1 cellular context compared by ENCODE assay signal in the genomic region with DNA sequence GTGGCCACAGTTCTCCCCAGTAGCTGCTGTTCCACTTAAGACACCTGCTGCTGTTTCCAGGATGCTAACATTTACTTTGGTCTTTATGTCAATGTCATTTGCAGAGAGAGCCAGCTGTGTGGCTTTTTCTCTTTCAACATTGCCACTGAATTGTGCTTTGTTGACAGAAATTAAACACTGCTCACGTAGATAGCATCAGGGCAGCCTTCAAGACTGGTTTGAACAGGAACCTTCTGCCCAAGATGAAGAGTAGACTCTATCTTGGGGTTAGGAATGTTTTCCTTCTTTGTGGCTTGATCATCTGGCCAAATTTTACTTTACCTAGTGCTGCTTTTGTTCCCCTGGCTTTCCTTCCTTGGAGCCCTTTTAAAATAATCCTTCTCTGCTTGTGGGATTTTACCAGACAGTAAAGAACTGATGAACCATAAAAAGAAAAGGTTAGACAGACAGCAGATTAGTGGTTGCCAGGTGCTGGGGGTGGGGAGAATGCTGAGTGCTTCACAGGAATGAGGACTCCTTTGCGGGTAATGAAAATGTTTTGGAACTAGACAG.
TF ChIP-seq lines count a peak whose summit lies in the region.

No MANE protein-coding gene starts in this region.

TF ChIP-seq in HepG2, 621 proteins besides CTCF, POLR2A, EP300 and RAD21 (continued from another document and continues in another):
- TF ChIP-seq MBNL3 (CRISPR knock-in tag; conservative IDR thresholded peaks at IDR 0.05) (no peak), BCL3 (CRISPR knock-in tag; IDR thresholded peaks at IDR 0.05) (no peak), SCMH1 (CRISPR knock-in tag; IDR thresholded peaks at IDR 0.05; ENCODE audit: borderline replicate concordance) (no peak), SRSF4 (IDR thresholded peaks at IDR 0.05; ENCODE audit: low read depth, low read length, poor library complexity, severe bottlenecking) (no peak), PITX1 (CRISPR knock-in tag; IDR thresholded peaks at IDR 0.05) (0 out of 2 replicates have a peak, but pooled peaks have one; percentile 46), PAXIP1 (CRISPR knock-in tag; conservative IDR thresholded peaks at IDR 0.05) (peak; percentile 75), GPBP1L1 (CRISPR knock-in tag; IDR thresholded peaks at IDR 0.05) (no peak), ZNF30 (CRISPR knock-in tag; IDR thresholded peaks at IDR 0.05) (no peak), ZNF614 (CRISPR knock-in tag; IDR thresholded peaks at IDR 0.05; ENCODE audit: borderline replicate concordance) (no peak), HCFC1 (IDR thresholded peaks at IDR 0.05; ENCODE audit: low read depth, low read length) (no peak), ELF3 (CRISPR knock-in tag; IDR thresholded peaks at IDR 0.05) (no peak), GATA4 (IDR thresholded peaks at IDR 0.05; ENCODE audit: borderline replicate concordance, low read depth) (0 out of 2 replicates have a peak, but pooled peaks have one; percentile 48), ZNF552 (CRISPR knock-in tag; IDR thresholded peaks at IDR 0.05; ENCODE audit: borderline replicate concordance) (no peak), SRSF1 (optimal IDR thresholded peaks at IDR 0.05; ENCODE audit: low read depth, low read length) (no peak), ZNF589 (CRISPR knock-in tag; conservative IDR thresholded peaks at IDR 0.05) (no peak), ZNF382 (CRISPR knock-in tag; IDR thresholded peaks at IDR 0.05; ENCODE audit: borderline replicate concordance) (no peak), FOXA3 (CRISPR knock-in tag; IDR thresholded peaks at IDR 0.05) (peak; percentile 88), SIX1 (CRISPR knock-in tag; IDR thresholded peaks at IDR 0.05; ENCODE audit: borderline replicate concordance) (peak; percentile 51; the same call in 1 of the 2 replicates), ZGPAT (CRISPR knock-in tag; IDR thresholded peaks at IDR 0.05) (peak; percentile 40; the same call in 1 of the 2 replicates), NFE2L1 (CRISPR knock-in tag; IDR thresholded peaks at IDR 0.05; ENCODE audit: borderline replicate concordance) (no peak), MTF1 (CRISPR knock-in tag; IDR thresholded peaks at IDR 0.05) (no peak)
- TF ChIP-seq, protein P1, sequence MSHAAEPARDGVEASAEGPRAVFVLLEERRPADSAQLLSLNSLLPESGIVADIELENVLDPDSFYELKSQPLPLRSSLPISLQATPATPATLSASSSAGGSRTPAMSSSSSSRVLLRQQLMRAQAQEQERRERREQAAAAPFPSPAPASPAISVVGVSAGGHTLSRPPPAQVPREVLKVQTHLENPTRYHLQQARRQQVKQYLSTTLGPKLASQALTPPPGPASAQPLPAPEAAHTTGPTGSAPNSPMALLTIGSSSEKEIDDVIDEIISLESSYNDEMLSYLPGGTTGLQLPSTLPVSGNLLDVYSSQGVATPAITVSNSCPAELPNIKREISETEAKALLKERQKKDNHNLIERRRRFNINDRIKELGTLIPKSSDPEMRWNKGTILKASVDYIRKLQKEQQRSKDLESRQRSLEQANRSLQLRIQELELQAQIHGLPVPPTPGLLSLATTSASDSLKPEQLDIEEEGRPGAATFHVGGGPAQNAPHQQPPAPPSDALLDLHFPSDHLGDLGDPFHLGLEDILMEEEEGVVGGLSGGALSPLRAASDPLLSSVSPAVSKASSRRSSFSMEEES (CRISPR knock-in tag; IDR thresholded peaks at IDR 0.05), result no peak
- TF ChIP-seq, protein P2, sequence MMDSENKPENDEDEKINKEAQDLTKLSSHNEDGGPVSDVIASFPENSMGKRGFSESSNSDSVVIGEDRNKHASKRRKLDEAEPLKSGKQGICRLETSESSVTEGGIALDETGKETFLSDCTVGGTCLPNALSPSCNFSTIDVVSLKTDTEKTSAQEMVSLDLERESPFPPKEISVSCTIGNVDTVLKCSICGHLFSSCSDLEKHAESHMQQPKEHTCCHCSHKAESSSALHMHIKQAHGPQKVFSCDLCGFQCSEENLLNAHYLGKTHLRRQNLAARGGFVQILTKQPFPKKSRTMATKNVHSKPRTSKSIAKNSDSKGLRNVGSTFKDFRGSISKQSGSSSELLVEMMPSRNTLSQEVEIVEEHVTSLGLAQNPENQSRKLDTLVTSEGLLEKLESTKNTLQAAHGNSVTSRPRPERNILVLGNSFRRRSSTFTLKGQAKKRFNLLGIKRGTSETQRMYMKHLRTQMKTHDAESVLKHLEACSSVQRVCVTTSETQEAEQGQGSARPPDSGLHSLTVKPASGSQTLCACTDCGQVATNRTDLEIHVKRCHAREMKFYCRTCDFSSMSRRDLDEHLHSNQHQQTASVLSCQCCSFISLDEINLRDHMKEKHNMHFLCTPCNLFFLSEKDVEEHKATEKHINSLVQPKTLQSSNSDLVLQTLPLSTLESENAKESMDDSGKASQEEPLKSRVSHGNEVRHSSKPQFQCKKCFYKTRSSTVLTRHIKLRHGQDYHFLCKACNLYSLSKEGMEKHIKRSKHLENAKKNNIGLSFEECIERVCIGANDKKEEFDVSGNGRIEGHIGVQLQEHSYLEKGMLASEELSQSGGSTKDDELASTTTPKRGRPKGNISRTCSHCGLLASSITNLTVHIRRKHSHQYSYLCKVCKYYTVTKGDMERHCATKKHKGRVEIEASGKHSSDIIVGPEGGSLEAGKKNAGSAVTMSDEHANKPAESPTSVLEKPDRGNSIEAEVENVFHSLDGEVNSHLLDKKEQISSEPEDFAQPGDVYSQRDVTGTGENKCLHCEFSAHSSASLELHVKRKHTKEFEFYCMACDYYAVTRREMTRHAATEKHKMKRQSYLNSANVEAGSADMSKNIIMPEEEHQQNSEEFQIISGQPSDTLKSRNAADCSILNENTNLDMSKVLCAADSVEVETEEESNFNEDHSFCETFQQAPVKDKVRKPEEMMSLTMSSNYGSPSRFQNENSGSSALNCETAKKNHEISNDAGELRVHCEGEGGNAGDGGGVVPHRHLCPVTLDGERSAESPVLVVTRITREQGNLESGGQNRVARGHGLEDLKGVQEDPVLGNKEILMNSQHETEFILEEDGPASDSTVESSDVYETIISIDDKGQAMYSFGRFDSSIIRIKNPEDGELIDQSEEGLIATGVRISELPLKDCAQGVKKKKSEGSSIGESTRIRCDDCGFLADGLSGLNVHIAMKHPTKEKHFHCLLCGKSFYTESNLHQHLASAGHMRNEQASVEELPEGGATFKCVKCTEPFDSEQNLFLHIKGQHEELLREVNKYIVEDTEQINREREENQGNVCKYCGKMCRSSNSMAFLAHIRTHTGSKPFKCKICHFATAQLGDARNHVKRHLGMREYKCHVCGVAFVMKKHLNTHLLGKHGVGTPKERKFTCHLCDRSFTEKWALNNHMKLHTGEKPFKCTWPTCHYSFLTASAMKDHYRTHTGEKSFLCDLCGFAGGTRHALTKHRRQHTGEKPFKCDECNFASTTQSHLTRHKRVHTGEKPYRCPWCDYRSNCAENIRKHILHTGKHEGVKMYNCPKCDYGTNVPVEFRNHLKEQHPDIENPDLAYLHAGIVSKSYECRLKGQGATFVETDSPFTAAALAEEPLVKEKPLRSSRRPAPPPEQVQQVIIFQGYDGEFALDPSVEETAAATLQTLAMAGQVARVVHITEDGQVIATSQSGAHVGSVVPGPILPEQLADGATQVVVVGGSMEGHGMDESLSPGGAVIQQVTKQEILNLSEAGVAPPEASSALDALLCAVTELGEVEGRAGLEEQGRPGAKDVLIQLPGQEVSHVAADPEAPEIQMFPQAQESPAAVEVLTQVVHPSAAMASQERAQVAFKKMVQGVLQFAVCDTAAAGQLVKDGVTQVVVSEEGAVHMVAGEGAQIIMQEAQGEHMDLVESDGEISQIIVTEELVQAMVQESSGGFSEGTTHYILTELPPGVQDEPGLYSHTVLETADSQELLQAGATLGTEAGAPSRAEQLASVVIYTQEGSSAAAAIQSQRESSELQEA (CRISPR knock-in tag; IDR thresholded peaks at IDR 0.05; ENCODE audit: not compliant biosample characterization), result no peak
- TF ChIP-seq, protein P3, sequence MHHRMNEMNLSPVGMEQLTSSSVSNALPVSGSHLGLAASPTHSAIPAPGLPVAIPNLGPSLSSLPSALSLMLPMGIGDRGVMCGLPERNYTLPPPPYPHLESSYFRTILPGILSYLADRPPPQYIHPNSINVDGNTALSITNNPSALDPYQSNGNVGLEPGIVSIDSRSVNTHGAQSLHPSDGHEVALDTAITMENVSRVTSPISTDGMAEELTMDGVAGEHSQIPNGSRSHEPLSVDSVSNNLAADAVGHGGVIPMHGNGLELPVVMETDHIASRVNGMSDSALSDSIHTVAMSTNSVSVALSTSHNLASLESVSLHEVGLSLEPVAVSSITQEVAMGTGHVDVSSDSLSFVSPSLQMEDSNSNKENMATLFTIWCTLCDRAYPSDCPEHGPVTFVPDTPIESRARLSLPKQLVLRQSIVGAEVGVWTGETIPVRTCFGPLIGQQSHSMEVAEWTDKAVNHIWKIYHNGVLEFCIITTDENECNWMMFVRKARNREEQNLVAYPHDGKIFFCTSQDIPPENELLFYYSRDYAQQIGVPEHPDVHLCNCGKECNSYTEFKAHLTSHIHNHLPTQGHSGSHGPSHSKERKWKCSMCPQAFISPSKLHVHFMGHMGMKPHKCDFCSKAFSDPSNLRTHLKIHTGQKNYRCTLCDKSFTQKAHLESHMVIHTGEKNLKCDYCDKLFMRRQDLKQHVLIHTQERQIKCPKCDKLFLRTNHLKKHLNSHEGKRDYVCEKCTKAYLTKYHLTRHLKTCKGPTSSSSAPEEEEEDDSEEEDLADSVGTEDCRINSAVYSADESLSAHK (CRISPR knock-in tag; IDR thresholded peaks at IDR 0.05; ENCODE audit: borderline replicate concordance), result no peak
- TF ChIP-seq, protein P4, sequence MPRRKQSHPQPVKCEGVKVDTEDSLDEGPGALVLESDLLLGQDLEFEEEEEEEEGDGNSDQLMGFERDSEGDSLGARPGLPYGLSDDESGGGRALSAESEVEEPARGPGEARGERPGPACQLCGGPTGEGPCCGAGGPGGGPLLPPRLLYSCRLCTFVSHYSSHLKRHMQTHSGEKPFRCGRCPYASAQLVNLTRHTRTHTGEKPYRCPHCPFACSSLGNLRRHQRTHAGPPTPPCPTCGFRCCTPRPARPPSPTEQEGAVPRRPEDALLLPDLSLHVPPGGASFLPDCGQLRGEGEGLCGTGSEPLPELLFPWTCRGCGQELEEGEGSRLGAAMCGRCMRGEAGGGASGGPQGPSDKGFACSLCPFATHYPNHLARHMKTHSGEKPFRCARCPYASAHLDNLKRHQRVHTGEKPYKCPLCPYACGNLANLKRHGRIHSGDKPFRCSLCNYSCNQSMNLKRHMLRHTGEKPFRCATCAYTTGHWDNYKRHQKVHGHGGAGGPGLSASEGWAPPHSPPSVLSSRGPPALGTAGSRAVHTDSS (CRISPR knock-in tag; conservative IDR thresholded peaks at IDR 0.05), result no peak
- TF ChIP-seq, protein P5, sequence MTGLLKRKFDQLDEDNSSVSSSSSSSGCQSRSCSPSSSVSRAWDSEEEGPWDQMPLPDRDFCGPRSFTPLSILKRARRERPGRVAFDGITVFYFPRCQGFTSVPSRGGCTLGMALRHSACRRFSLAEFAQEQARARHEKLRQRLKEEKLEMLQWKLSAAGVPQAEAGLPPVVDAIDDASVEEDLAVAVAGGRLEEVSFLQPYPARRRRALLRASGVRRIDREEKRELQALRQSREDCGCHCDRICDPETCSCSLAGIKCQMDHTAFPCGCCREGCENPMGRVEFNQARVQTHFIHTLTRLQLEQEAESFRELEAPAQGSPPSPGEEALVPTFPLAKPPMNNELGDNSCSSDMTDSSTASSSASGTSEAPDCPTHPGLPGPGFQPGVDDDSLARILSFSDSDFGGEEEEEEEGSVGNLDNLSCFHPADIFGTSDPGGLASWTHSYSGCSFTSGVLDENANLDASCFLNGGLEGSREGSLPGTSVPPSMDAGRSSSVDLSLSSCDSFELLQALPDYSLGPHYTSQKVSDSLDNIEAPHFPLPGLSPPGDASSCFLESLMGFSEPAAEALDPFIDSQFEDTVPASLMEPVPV (CRISPR knock-in tag; IDR thresholded peaks at IDR 0.05), result no peak
